In genomic region chr7:95805909-95806308, GRCh38 we compare ENCODE assay signal across 25 cellular contexts.
"Had no signal": no experiment of that assay in that cellular context is flagged by ENCODE, and none has a peak within 500 bp of the region (broad histone marks: within the 10 kb centered on the region; RNA-seq: fewer than 3 reads in every experiment).

No MANE protein-coding gene starts in this region.

- H3K4me1 ChIP-seq: stomach, suprapubic skin, testis, thyroid gland, transverse colon, upper lobe of left lung, upper lobe of right lung, uterus, vagina had no signal

- DNase-seq: stimulated activated CD4-positive, alpha-beta T cell treated with anti-CD3 and anti-CD28 coated beads, Interleukin-2, amount 100 ng/mL, for 48 hours; stimulated activated CD4-positive, alpha-beta T cell treated with anti-CD3 and anti-CD28 coated beads, Interleukin-4, amount 100 ng/mL, for 1 hour; stimulated activated CD4-positive, alpha-beta T cell treated with anti-CD3 and anti-CD28 coated beads, Interleukin-4, amount 100 ng/mL, for 24 hours; stimulated activated CD4-positive, alpha-beta T cell treated with anti-CD3 and anti-CD28 coated beads, Interleukin-4, amount 100 ng/mL, for 4 hours; stimulated activated CD8-positive, alpha-beta memory T cell treated with anti-CD3 and anti-CD28 coated beads, Interleukin-4, amount 100 ng/mL, for 48 hours; stimulated activated naive B cell treated with anti-CD40 and anti-IgM and Interleukin-4, amounts not matched to agents 10 μg/mL and 1 μg/mL and 100 μg/mL, for 72 hours; stimulated activated naive CD4-positive, alpha-beta T cell; stimulated activated naive CD4-positive, alpha-beta T cell treated with Interleukin-2 at 50 U/mL for 16 hours; stimulated activated naive CD8-positive, alpha-beta T cell treated with anti-CD3 and anti-CD28 coated beads, Interleukin-15, amount 100 ng/mL, for 72 hours; stimulated activated naive CD8-positive, alpha-beta T cell treated with anti-CD3 and anti-CD28 coated beads, Interleukin-15, Interleukin-2, amounts not matched to agents 100 U/mL and 50 U/mL, for 24 hours; stomach; substantia nigra; testis; thyroid gland; tibial artery; transverse colon; upper lobe of left lung; upper lobe of right lung; uterus had no signal

- H3K27me3 ChIP-seq: stomach, suprapubic skin, testis, thyroid gland, tibial artery, tibial nerve, transverse colon, upper lobe of left lung, upper lobe of right lung, uterus, vagina had no signal

- H3K9me3 ChIP-seq: stomach, suprapubic skin, testis, thoracic aorta, thyroid gland, tibial artery, tibial nerve, transverse colon, upper lobe of left lung, upper lobe of right lung, uterus, vagina had no signal

- H3K36me3 ChIP-seq: stomach, suprapubic skin, thoracic aorta, thyroid gland, tibial artery, tibial nerve, transverse colon, upper lobe of left lung, upper lobe of right lung, uterus, vagina had no signal

- ATAC-seq: stimulated activated effector memory CD8-positive, alpha-beta T cell treated with anti-CD3 and anti-CD28 coated beads, Interleukin-12 subunit alpha, Interleukin-12 subunit beta, amount 100 ng/mL, for 72 hours; stimulated activated memory B cell treated with anti-CD40 and anti-IgM and Interleukin-4, amounts not matched to agents 10 μg/mL and 1 μg/mL and 100 μg/mL, for 72 hours; stimulated activated naive B cell treated with anti-CD40 and anti-IgM and Interleukin-4, amounts not matched to agents 10 μg/mL and 1 μg/mL and 100 μg/mL, for 72 hours; stimulated activated naive CD8-positive, alpha-beta T cell treated with anti-CD3 and anti-CD28 coated beads, Interleukin-15, Interleukin-2, amounts not matched to agents 100 U/mL and 50 U/mL, for 24 hours; upper lobe of right lung had no signal

- H3K27ac ChIP-seq: stomach, suprapubic skin, testis, thoracic aorta, thyroid gland, tibial artery, tibial nerve, transverse colon, upper lobe of left lung, upper lobe of right lung, uterus, vagina had no signal

- H3K4me3 ChIP-seq: stomach, suprapubic skin, testis, thoracic aorta, thyroid gland, tibial artery, tibial nerve, transverse colon, upper lobe of left lung, upper lobe of right lung, uterus, vagina had no signal
